ENCODE assay signal across 8 cellular contexts in the genomic region with DNA sequence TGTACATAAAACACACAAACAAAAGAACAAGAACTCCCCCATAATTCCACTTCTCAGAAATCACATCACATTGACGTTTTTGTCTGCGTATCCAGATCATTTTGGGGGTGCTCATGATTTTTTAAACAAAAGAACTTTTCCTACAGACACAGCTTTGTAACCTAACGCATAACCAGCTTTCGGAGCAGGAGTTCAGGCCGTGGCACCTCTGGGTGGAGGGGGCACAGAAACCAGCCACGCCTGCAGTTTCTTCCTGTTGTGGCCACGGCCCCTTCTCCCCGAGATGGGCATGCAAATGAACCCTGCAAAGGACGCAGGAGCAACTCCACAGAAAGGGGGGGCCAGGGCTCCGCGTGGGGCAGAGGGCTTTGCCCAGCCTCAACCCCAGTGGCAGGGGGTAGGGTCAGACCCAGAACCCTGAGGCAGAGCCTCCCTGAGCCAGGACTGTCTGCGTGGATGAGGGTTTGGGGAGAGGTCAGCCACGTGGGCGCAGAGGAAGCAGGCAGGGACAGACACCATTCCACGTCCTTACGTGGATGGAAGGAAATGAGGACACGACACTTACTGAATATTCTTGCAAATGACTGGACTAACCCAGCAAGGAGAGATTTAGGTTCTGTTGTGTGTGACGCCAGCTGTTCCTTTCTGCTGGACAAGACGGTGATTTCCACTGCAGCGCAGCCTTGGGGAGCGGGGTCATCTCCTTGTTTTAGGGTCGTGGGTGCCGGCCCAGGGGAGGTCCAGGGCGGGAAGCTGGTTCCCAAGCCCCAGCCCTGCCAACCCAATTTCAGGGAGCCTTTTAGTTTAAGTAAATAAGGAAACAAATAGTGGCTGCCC.
DNase-seq lines count a peak whose midpoint lies in the region; ATAC-seq lines count a peak whose summit lies in the region.

No MANE protein-coding gene starts in this region.

- no peaks in the 10 kb centered on the region for H3K27me3 Mint-ChIP-seq in activated naive CD8-positive, alpha-beta T cell
- no peaks in the 10 kb centered on the region for H3K27me3 Mint-ChIP-seq in naive thymus-derived CD4-positive, alpha-beta T cell

- peak overlapping the region; percentile 76 for H3K27ac ChIP-seq in naive thymus-derived CD4-positive, alpha-beta T cell (ENCODE audit: low read depth, low read length)

- ATAC-seq in GM19035 (IDR thresholded peaks at IDR 0.05; ENCODE audit: unreplicated experiment) (peak; percentile 37), HG03469 (IDR thresholded peaks at IDR 0.05; ENCODE audit: unreplicated experiment) (peak; percentile 8), esophagus mucosa (no peak)
- ATAC-seq in naive thymus-derived CD4-positive, alpha-beta T cell, result peak; percentile 28

- H3K9me3 Mint-ChIP-seq in activated naive CD8-positive, alpha-beta T cell (ENCODE audit: low read depth), result no peaks in the 10 kb centered on the region
- peaks cover 0 to 4% (median 0%) of the 10 kb centered on the region in 11 donors for H3K9me3 Mint-ChIP-seq in naive thymus-derived CD4-positive, alpha-beta T cell

- peaks cover 51 to 53% of the 10 kb centered on the region in 2 donors for H3K4me1 ChIP-seq in naive thymus-derived CD4-positive, alpha-beta T cell (ENCODE audit: control insufficient read depth in 2 of 2, insufficient read depth in 2 of 2, low read length in 2 of 2)

- peak overlapping the region; percentile 95 for H3K27ac Mint-ChIP-seq in activated naive CD8-positive, alpha-beta T cell
- peak overlapping the region; percentile 75 to 97 (median 95) for H3K27ac Mint-ChIP-seq in naive thymus-derived CD4-positive, alpha-beta T cell

- peak in 7 of 9 donors; percentile 42 to 68 (median 56) for DNase-seq in naive thymus-derived CD4-positive, alpha-beta T cell
- DNase-seq in NCI-H1092 (lab: John Stamatoyannopoulos, UW) (no peak), iPS-NIHi11 (ENCODE audit: low spot score) (no peak), hepatic stellate cell (ENCODE audit: low spot score) (no peak)

- H3K27me3 ChIP-seq in naive thymus-derived CD4-positive, alpha-beta T cell (ENCODE audit: control insufficient read depth in 2 of 2, insufficient read depth in 2 of 2, low read length in 2 of 2), result no peaks in the 10 kb centered on the region

- CTCF ChIA-PET in naive thymus-derived CD4-positive, alpha-beta T cell (lab: Charles Lee), result interaction anchor here (0.7 to 1.1 kb wide), 2 partner anchors 38 to 43 kb away, joined by 3 read pairs; no protein-coding TSS in a partner anchor

- peak overlapping the region; percentile 85 for H3K4me3 Mint-ChIP-seq in activated naive CD8-positive, alpha-beta T cell
- peak overlapping the region; percentile 66 to 89 (median 82) for H3K4me3 Mint-ChIP-seq in naive thymus-derived CD4-positive, alpha-beta T cell

- POLR2A ChIA-PET in naive thymus-derived CD4-positive, alpha-beta T cell (lab: Charles Lee), result interaction anchor here (1.2 to 3.7 kb wide), 10 partner anchors 17 to 214 kb away, joined by 3 to 23 read pairs (median 4); a partner anchor contains a TSS

- peaks cover 19 to 39% (median 21%) of the 10 kb centered on the region in 3 experiments for H3K36me3 ChIP-seq in naive thymus-derived CD4-positive, alpha-beta T cell (ENCODE audit: control insufficient read depth in 2 of 3, insufficient read depth in 3 of 3, low read length in 3 of 3)

- H3K4me1 Mint-ChIP-seq in activated naive CD8-positive, alpha-beta T cell (ENCODE audit: low read depth), result peaks cover 59% of the 10 kb centered on the region
- peaks cover 52 to 76% (median 72%) of the 10 kb centered on the region in 7 donors for H3K4me1 Mint-ChIP-seq in naive thymus-derived CD4-positive, alpha-beta T cell

- no peaks in the 10 kb centered on the region for H3K9me3 ChIP-seq in naive thymus-derived CD4-positive, alpha-beta T cell (ENCODE audit: control insufficient read depth in 2 of 3, low read length in 3 of 3)

- peaks cover 2% of the 10 kb centered on the region for H3K36me3 Mint-ChIP-seq in activated naive CD8-positive, alpha-beta T cell
- H3K36me3 Mint-ChIP-seq in naive thymus-derived CD4-positive, alpha-beta T cell, result peaks cover 8 to 35% (median 29%) of the 10 kb centered on the region in 5 donors

- intact Hi-C loops in naive thymus-derived CD4-positive, alpha-beta T cell (cut with micrococcal nuclease), result loop anchor here (2.0 to 5.0 kb wide), 2 partner anchors 19 to 44 kb away; no protein-coding TSS in a partner anchor

- H3K4me3 ChIP-seq in naive thymus-derived CD4-positive, alpha-beta T cell (ENCODE audit: low read length), result peak overlapping the region; percentile 18

Comparison
In these comparisons a context has a peak if more than half of its experiments do, and no peak if none do; other contexts are left out.
1. DNase-seq: peak in naive thymus-derived CD4-positive, alpha-beta T cell (7 of 9); none in NCI-H1092 (single experiment), iPS-NIHi11 (single experiment) and hepatic stellate cell (single experiment).